In the genomic region with DNA sequence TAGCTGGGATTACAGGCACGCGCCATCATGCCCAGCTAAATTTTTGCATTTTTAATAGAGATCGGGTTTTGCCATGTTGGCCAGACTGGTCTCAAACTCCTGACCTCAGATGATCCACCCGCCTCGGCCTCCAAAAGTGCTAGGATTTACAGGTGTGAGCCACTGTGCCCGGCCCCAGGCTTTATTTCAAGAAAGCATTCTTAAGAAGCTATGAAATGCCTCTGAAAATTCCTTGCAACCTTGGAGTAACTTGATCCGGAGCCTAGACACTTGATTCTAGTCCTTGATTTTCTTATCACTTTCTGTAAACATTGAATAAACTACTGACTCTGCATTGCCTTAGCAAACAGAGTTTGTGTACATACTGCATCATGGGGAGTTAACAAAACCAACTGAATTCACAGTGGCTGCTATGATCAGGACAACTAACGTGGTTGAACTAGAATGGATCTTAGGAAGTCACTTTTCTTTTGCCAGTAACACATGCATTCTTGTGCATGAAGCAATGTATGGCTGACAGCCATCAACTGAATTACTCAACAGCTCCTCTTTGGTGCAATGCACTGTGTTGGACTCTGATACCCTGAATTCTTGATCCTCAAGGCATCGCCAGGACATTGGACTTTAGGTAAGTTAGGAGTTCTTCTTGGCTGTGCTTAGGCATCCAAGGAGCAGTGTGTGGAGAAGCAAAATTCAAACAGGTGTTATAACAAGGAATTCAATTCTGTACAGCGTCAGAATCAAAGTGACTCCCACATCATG, we compare ENCODE assay signal across 9 cellular contexts.
DNase-seq lines count a peak whose midpoint lies in the region; ATAC-seq and TF ChIP-seq lines count a peak whose summit lies in the region.
"Had no signal": no experiment of that assay in that cellular context is flagged by ENCODE, and none has a peak within 500 bp of the region (broad histone marks: within the 10 kb centered on the region; RNA-seq: fewer than 3 reads in every experiment).

No MANE protein-coding gene starts in this region.

- H3K9me3 ChIP-seq in left lung (no peaks in the 10 kb centered on the region), upper lobe of left lung (no peaks in the 10 kb centered on the region)

- peaks cover 15% of the 10 kb centered on the region for H3K9me3 Mint-ChIP-seq in activated CD4-positive, alpha-beta T cell treated with anti-CD3 and anti-CD28 coated beads, Interleukin-2, amount 10 ng/mL, durations not matched to agents 24 days and 14 days

- peak overlapping the region; percentile 66 to 85 for H3K27ac ChIP-seq in left lung
- peak overlapping the region; percentile 65 to 87 (median 84) for H3K27ac ChIP-seq in upper lobe of left lung

- no peak for TF ChIP-seq CTCF in astrocyte of the spinal cord (IDR thresholded peaks at IDR 0.05; ENCODE audit: low read depth, low read length)
- TF ChIP-seq CTCF in left lung (IDR thresholded peaks at IDR 0.05), result no peak
- peak in 1 of 6 experiments; percentile 12 for TF ChIP-seq CTCF in upper lobe of left lung (IDR thresholded peaks at IDR 0.05)
- no peak for TF ChIP-seq CTCF in GM13977 (IDR thresholded peaks at IDR 0.05; ENCODE audit: extremely low read depth, insufficient read depth, missing control alignments)

- no peaks in the 10 kb centered on the region for H3K27me3 Mint-ChIP-seq in activated CD4-positive, alpha-beta T cell treated with anti-CD3 and anti-CD28 coated beads, Interleukin-2, amount 10 ng/mL, durations not matched to agents 24 days and 14 days

- no peaks in the 10 kb centered on the region for H3K27me3 ChIP-seq in left lung
- H3K27me3 ChIP-seq in upper lobe of left lung, result no peaks in the 10 kb centered on the region

- intact Hi-C loops in activated CD4-positive, alpha-beta T cell treated with anti-CD3 and anti-CD28 coated beads, Interleukin-2, amount 10 ng/mL, durations not matched to agents 24 days and 14 days (cut with micrococcal nuclease), result no loop called here
- intact Hi-C loops in left lung (cut with DNase I), result loop anchor here in 1 of 2 donors (10.0 kb wide), 1 partner anchor 70 kb away; no protein-coding TSS in a partner anchor

- WGBS in upper lobe of left lung, 2 donors, result 47 to 61% methylated on average over 10 of the region's 10 CpGs

- in situ Hi-C loops in astrocyte of the spinal cord (cut with HindIII; ENCODE audit: low sequenced_read_pairs), result no loop called here
- in situ Hi-C loops in GM13977 (cut with MboI; ENCODE audit: low pct_unique_long_range_greater_than_20kb, low sequenced_read_pairs, unreplicated experiment), result no loop called here

- no peak overlapping the region for H3K4me3 Mint-ChIP-seq in activated CD4-positive, alpha-beta T cell treated with anti-CD3 and anti-CD28 coated beads, Interleukin-2, amount 10 ng/mL, durations not matched to agents 24 days and 14 days

- peak; percentile 57 to 98 (median 76) for TF ChIP-seq EP300 in upper lobe of left lung (IDR thresholded peaks at IDR 0.05)

- no peak overlapping the region for H3K4me3 ChIP-seq in astrocyte of the spinal cord (ENCODE audit: low read depth, low read length)
- H3K4me3 ChIP-seq in left lung, result no peak overlapping the region
- H3K4me3 ChIP-seq in upper lobe of left lung, result no peak overlapping the region

- no peak overlapping the region for H3K27ac Mint-ChIP-seq in activated CD4-positive, alpha-beta T cell treated with anti-CD3 and anti-CD28 coated beads, Interleukin-2, amount 10 ng/mL, durations not matched to agents 24 days and 14 days

- ATAC-seq in left lung (peak; percentile 80), upper lobe of left lung (ENCODE audit: low FRiP score in 2 of 2) (peak; percentile 72 to 92)

- peak in 1 of 4 donors; percentile 38 for TF ChIP-seq POLR2A in upper lobe of left lung (IDR thresholded peaks at IDR 0.05)

- peaks cover 21% of the 10 kb centered on the region for H3K4me1 Mint-ChIP-seq in activated CD4-positive, alpha-beta T cell treated with anti-CD3 and anti-CD28 coated beads, Interleukin-2, amount 10 ng/mL, durations not matched to agents 24 days and 14 days

- H3K36me3 ChIP-seq in left lung (no peaks in the 10 kb centered on the region), upper lobe of left lung (no peaks in the 10 kb centered on the region)

- peaks cover 2% of the 10 kb centered on the region for H3K36me3 Mint-ChIP-seq in activated CD4-positive, alpha-beta T cell treated with anti-CD3 and anti-CD28 coated beads, Interleukin-2, amount 10 ng/mL, durations not matched to agents 24 days and 14 days (ENCODE audit: low read depth)

- H3K4me1 ChIP-seq in left lung, result peaks cover 29 to 65% of the 10 kb centered on the region in 2 donors
- H3K4me1 ChIP-seq in upper lobe of left lung, result peaks cover 67 to 81% (median 77%) of the 10 kb centered on the region in 4 donors

- peak; percentile 37 for DNase-seq in activated CD4-positive, alpha-beta T cell treated with anti-CD3 and anti-CD28 coated beads, Interleukin-2, amount 10 ng/mL, durations not matched to agents 24 days and 14 days
- DNase-seq in activated CD4-positive, alpha-beta T cell treated with anti-CD3 and anti-CD28 coated beads, Interleukin-2, amount 50 U/mL, for 4 hours, result no peak
- DNase-seq in astrocyte of the spinal cord (ENCODE audit: low read depth, low spot score) (peak; percentile 84), left lung (no peak), upper lobe of left lung (peak in 1 of 2 donors; percentile 78), NCI-H2029 (lab: John Stamatoyannopoulos, UW) (no peak), GM13977 (ENCODE audit: low spot score) (no peak), globus pallidus (ENCODE audit: low spot score) (no peak)
- DNase-seq: ACHN had no signal

Comparison
In these comparisons a context has a peak if more than half of its experiments do, and no peak if none do; other contexts are left out.
1. DNase-seq: peak in activated CD4-positive, alpha-beta T cell treated with anti-CD3 and anti-CD28 coated beads, Interleukin-2, amount 10 ng/mL, durations not matched to agents 24 days and 14 days (single experiment) and astrocyte of the spinal cord (single experiment); none in activated CD4-positive, alpha-beta T cell treated with anti-CD3 and anti-CD28 coated beads, Interleukin-2, amount 50 U/mL, for 4 hours (0 of 2), left lung (0 of 2), NCI-H2029 (single experiment), GM13977 (single experiment) and globus pallidus (single experiment).